21 cellular contexts compared by ENCODE assay signal in genomic region chr13:113441661-113442060, GRCh38.
"Had no signal": no experiment of that assay in that cellular context is flagged by ENCODE, and none has a peak within 500 bp of the region (broad histone marks: within the 10 kb centered on the region; RNA-seq: fewer than 3 reads in every experiment).

No MANE protein-coding gene starts in this region.

- H3K4me2 ChIP-seq: smooth muscle cell had no signal

- H3K4me3 ChIP-seq: colonic mucosa, left ventricle myocardium inferior, mucosa of descending colon, pancreas, smooth muscle cell, thoracic aorta, transverse colon had no signal

- H3K27ac ChIP-seq: colonic mucosa, foreskin keratinocyte, left ventricle myocardium inferior, pancreas, thoracic aorta, transverse colon had no signal

- H3K9me3 ChIP-seq: colonic mucosa, left ventricle myocardium inferior, mucosa of descending colon, pancreas, thoracic aorta, transverse colon had no signal

- H3K27me3 Mint-ChIP-seq: stimulated activated memory B cell treated with anti-CD40 and anti-IgM and Interleukin-4, amounts not matched to agents 10 μg/mL and 1 μg/mL and 100 μg/mL, for 72 hours; stimulated activated naive CD8-positive, alpha-beta T cell treated with anti-CD3 and anti-CD28 coated beads, Interleukin-15, Interleukin-2, amounts not matched to agents 100 ng/mL and 50 ng/mL, for 24 hours had no signal

- H3K4me3 Mint-ChIP-seq: endodermal cell; immature natural killer cell; naive thymus-derived CD8-positive, alpha-beta T cell; neural crest cell; stimulated activated memory B cell treated with anti-CD40 and anti-IgM and Interleukin-4, amounts not matched to agents 10 μg/mL and 1 μg/mL and 100 μg/mL, for 72 hours; stimulated activated naive CD8-positive, alpha-beta T cell treated with anti-CD3 and anti-CD28 coated beads, Interleukin-15, Interleukin-2, amounts not matched to agents 100 ng/mL and 50 ng/mL, for 24 hours had no signal

- H3K9me3 Mint-ChIP-seq: immature natural killer cell; stimulated activated naive CD8-positive, alpha-beta T cell treated with anti-CD3 and anti-CD28 coated beads, Interleukin-15, Interleukin-2, amounts not matched to agents 100 ng/mL and 50 ng/mL, for 24 hours had no signal

- H3K27me3 ChIP-seq: colonic mucosa, foreskin keratinocyte, pancreas, transverse colon had no signal

- FAIRE-seq: keratinocyte, pancreas had no signal

- H3K27ac Mint-ChIP-seq: endodermal cell; immature natural killer cell; stimulated activated memory B cell treated with anti-CD40 and anti-IgM and Interleukin-4, amounts not matched to agents 10 μg/mL and 1 μg/mL and 100 μg/mL, for 72 hours; stimulated activated naive CD8-positive, alpha-beta T cell treated with anti-CD3 and anti-CD28 coated beads, Interleukin-15, Interleukin-2, amounts not matched to agents 100 ng/mL and 50 ng/mL, for 24 hours had no signal

- H3K36me3 ChIP-seq: colonic mucosa, pancreas, thoracic aorta, transverse colon had no signal

- H3K4me1 Mint-ChIP-seq: endodermal cell, immature natural killer cell had no signal

- H3K4me1 ChIP-seq: colonic mucosa, foreskin keratinocyte had no signal

- DNase-seq: cerebellar nuclear complex; colonic mucosa; effector CD4-positive, alpha-beta T cell; endodermal cell; erythroblast; foreskin keratinocyte; immature natural killer cell; left cardiac atrium; left ventricle myocardium inferior; naive thymus-derived CD8-positive, alpha-beta T cell; nucleus accumbens; stimulated activated CD4-positive, alpha-beta T cell treated with anti-CD3 and anti-CD28 coated beads, Interleukin-4, amount 100 ng/mL, for 1 hour; transverse colon had no signal

- ATAC-seq: foreskin keratinocyte; left cardiac atrium; mucosa of descending colon; naive thymus-derived CD8-positive, alpha-beta T cell; pancreas; stimulated activated memory B cell treated with anti-CD40 and anti-IgM and Interleukin-4, amounts not matched to agents 10 μg/mL and 1 μg/mL and 100 μg/mL, for 72 hours had no signal
